Comparison of ENCODE assay signal across 1 cellular context in genomic region chr17:36524428-36524876, GRCh38.
TF ChIP-seq lines count a peak whose summit lies in the region.

No MANE protein-coding gene starts in this region.

TF ChIP-seq in GM12878, 131 proteins besides CTCF, POLR2A, EP300 and RAD21:
- no peak for TF ChIP-seq JUND (IDR thresholded peaks at IDR 0.05; ENCODE audit: low read depth, low read length)
- TF ChIP-seq CREM (IDR thresholded peaks at IDR 0.05; ENCODE audit: low read depth): no peak
- TF ChIP-seq CHD4 (IDR thresholded peaks at IDR 0.05): no peak
- no peak for TF ChIP-seq KLF5 (IDR thresholded peaks at IDR 0.05; ENCODE audit: partially characterized antibody)
- no peak for TF ChIP-seq ATF7 (IDR thresholded peaks at IDR 0.05; ENCODE audit: low read depth)
- no peak for TF ChIP-seq ZNF384 (IDR thresholded peaks at IDR 0.05; ENCODE audit: borderline replicate concordance, low read depth, low read length)
- TF ChIP-seq MEF2A (IDR thresholded peaks at IDR 0.05; ENCODE audit: insufficient read depth, low read depth, low read length): no peak
- TF ChIP-seq, protein P1, sequence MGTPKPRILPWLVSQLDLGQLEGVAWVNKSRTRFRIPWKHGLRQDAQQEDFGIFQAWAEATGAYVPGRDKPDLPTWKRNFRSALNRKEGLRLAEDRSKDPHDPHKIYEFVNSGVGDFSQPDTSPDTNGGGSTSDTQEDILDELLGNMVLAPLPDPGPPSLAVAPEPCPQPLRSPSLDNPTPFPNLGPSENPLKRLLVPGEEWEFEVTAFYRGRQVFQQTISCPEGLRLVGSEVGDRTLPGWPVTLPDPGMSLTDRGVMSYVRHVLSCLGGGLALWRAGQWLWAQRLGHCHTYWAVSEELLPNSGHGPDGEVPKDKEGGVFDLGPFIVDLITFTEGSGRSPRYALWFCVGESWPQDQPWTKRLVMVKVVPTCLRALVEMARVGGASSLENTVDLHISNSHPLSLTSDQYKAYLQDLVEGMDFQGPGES (IDR thresholded peaks at IDR 0.05): no peak
- TF ChIP-seq MYC (IDR thresholded peaks at IDR 0.05; ENCODE audit: insufficient read depth, insufficient read length, insufficient replicate concordance, low read length, severe bottlenecking): no peak
- TF ChIP-seq SKIL (IDR thresholded peaks at IDR 0.05; ENCODE audit: low read depth, poor library complexity, severe bottlenecking): no peak
- TF ChIP-seq, protein P2, sequence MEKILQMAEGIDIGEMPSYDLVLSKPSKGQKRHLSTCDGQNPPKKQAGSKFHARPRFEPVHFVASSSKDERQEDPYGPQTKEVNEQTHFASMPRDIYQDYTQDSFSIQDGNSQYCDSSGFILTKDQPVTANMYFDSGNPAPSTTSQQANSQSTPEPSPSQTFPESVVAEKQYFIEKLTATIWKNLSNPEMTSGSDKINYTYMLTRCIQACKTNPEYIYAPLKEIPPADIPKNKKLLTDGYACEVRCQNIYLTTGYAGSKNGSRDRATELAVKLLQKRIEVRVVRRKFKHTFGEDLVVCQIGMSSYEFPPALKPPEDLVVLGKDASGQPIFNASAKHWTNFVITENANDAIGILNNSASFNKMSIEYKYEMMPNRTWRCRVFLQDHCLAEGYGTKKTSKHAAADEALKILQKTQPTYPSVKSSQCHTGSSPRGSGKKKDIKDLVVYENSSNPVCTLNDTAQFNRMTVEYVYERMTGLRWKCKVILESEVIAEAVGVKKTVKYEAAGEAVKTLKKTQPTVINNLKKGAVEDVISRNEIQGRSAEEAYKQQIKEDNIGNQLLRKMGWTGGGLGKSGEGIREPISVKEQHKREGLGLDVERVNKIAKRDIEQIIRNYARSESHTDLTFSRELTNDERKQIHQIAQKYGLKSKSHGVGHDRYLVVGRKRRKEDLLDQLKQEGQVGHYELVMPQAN (conservative IDR thresholded peaks at IDR 0.05): no peak
- TF ChIP-seq BMI1 (IDR thresholded peaks at IDR 0.05; ENCODE audit: borderline replicate concordance): no peak
- no peak for TF ChIP-seq SREBF2 (IDR thresholded peaks at IDR 0.05; ENCODE audit: low read length)
- no peak for TF ChIP-seq MAX (IDR thresholded peaks at IDR 0.05; ENCODE audit: low read depth, low read length)
- no peak for TF ChIP-seq EED (IDR thresholded peaks at IDR 0.05; ENCODE audit: low read depth)
- TF ChIP-seq CHD2 (IDR thresholded peaks at IDR 0.05; ENCODE audit: borderline replicate concordance, low read depth, low read length): no peak
TF ChIP-seq in GM12878: peak in this region for 0.
